In genomic region chr16:53435066-53435688, GRCh38 we compare ENCODE assay signal across 1 cellular context.
TF ChIP-seq lines count a peak whose summit lies in the region.

No MANE protein-coding gene starts in this region.

TF ChIP-seq in HepG2, 621 proteins besides CTCF, POLR2A, EP300 and RAD21 (continued from another document and continues in another):
- peak; percentile 81; the same call in 1 of the 2 replicates for TF ChIP-seq CSRNP1 (CRISPR knock-in tag; IDR thresholded peaks at IDR 0.05)
- TF ChIP-seq ZNF296 (CRISPR knock-in tag; conservative IDR thresholded peaks at IDR 0.05) = no peak
- no peak for TF ChIP-seq BRF2 (CRISPR knock-in tag; IDR thresholded peaks at IDR 0.05)
- TF ChIP-seq HINFP (CRISPR knock-in tag; IDR thresholded peaks at IDR 0.05; ENCODE audit: low read depth) = no peak
- TF ChIP-seq MEIS2 (CRISPR knock-in tag; IDR thresholded peaks at IDR 0.05) = no peak
- no peak for TF ChIP-seq ZNF34 (CRISPR knock-in tag; IDR thresholded peaks at IDR 0.05; ENCODE audit: borderline replicate concordance)
- no peak for TF ChIP-seq ZNF646 (CRISPR knock-in tag; IDR thresholded peaks at IDR 0.05)
- TF ChIP-seq ZNF598 (CRISPR knock-in tag; IDR thresholded peaks at IDR 0.05; ENCODE audit: borderline replicate concordance) = 0 out of 2 replicates have a peak, but pooled peaks have one; percentile 14
- no peak for TF ChIP-seq XBP1 (CRISPR knock-in tag; IDR thresholded peaks at IDR 0.05)
- TF ChIP-seq HNRNPL (IDR thresholded peaks at IDR 0.05; ENCODE audit: low read depth, low read length) = 0 out of 2 replicates have a peak, but pooled peaks have one; percentile 41
- no peak for TF ChIP-seq ZNF225 (CRISPR knock-in tag; IDR thresholded peaks at IDR 0.05)
- TF ChIP-seq ZNF17 (CRISPR knock-in tag; IDR thresholded peaks at IDR 0.05) = no peak
- TF ChIP-seq GATAD1 (CRISPR knock-in tag; IDR thresholded peaks at IDR 0.05) = peak; percentile 81
- no peak for TF ChIP-seq KLF9 (CRISPR knock-in tag; IDR thresholded peaks at IDR 0.05; ENCODE audit: low read depth)
- TF ChIP-seq KDM5A (IDR thresholded peaks at IDR 0.05; ENCODE audit: borderline replicate concordance, low read length) = 0 out of 2 replicates have a peak, but pooled peaks have one; percentile 23
- peak; percentile 50; the same call in 1 of the 3 replicates for TF ChIP-seq MXI1 (IDR thresholded peaks at IDR 0.05; ENCODE audit: borderline replicate concordance, low read depth, low read length)
- TF ChIP-seq TFDP1 (CRISPR knock-in tag; IDR thresholded peaks at IDR 0.05; ENCODE audit: borderline replicate concordance) = no peak
- TF ChIP-seq CBFB (CRISPR knock-in tag; IDR thresholded peaks at IDR 0.05) = no peak
- 0 out of 2 replicates have a peak, but pooled peaks have one; percentile 7 for TF ChIP-seq RXRA (CRISPR knock-in tag; IDR thresholded peaks at IDR 0.05)
- no peak for TF ChIP-seq ZBED4 (CRISPR knock-in tag; IDR thresholded peaks at IDR 0.05; ENCODE audit: borderline replicate concordance)
- no peak for TF ChIP-seq ZNF615 (CRISPR knock-in tag; IDR thresholded peaks at IDR 0.05; ENCODE audit: borderline replicate concordance)
- peak; percentile 88 for TF ChIP-seq ARNT2 (CRISPR knock-in tag; IDR thresholded peaks at IDR 0.05; ENCODE audit: low read depth)
- TF ChIP-seq TCF12 (IDR thresholded peaks at IDR 0.05) = no peak
- TF ChIP-seq TCF12 (CRISPR knock-in tag; IDR thresholded peaks at IDR 0.05) = peak; percentile 7; the same call in 1 of the 2 replicates
- peak; percentile 27; the same call in 1 of the 2 replicates for TF ChIP-seq MAFG (CRISPR knock-in tag; IDR thresholded peaks at IDR 0.05)
- 0 out of 2 replicates have a peak, but pooled peaks have one; percentile 16 for TF ChIP-seq CAMTA2 (CRISPR knock-in tag; IDR thresholded peaks at IDR 0.05; ENCODE audit: borderline replicate concordance)
- no peak for TF ChIP-seq PREB (CRISPR knock-in tag; IDR thresholded peaks at IDR 0.05)
- TF ChIP-seq FOXK2 (IDR thresholded peaks at IDR 0.05) = peak; percentile 73
- TF ChIP-seq CBX2 (IDR thresholded peaks at IDR 0.05; ENCODE audit: low read depth, low read length) = no peak
- TF ChIP-seq CBX2 (CRISPR knock-in tag; IDR thresholded peaks at IDR 0.05; ENCODE audit: low read depth) = no peak
- TF ChIP-seq ZNF724P (CRISPR knock-in tag; IDR thresholded peaks at IDR 0.05; ENCODE audit: borderline replicate concordance) = no peak
- no peak for TF ChIP-seq KDM5B (CRISPR knock-in tag; IDR thresholded peaks at IDR 0.05; ENCODE audit: borderline replicate concordance)
- 0 out of 2 replicates have a peak, but pooled peaks have one; percentile 27 for TF ChIP-seq NFRKB (IDR thresholded peaks at IDR 0.05)
- TF ChIP-seq ATF1 (CRISPR knock-in tag; IDR thresholded peaks at IDR 0.05) = no peak
- 0 out of 2 replicates have a peak, but pooled peaks have one; percentile 80 for TF ChIP-seq ZNF572 (CRISPR knock-in tag; IDR thresholded peaks at IDR 0.05)
- no peak for TF ChIP-seq ZNF121 (CRISPR knock-in tag; IDR thresholded peaks at IDR 0.05)
- TF ChIP-seq BCL6 (CRISPR knock-in tag; IDR thresholded peaks at IDR 0.05) = no peak
- 0 out of 2 replicates have a peak, but pooled peaks have one; percentile 43 for TF ChIP-seq U2AF2 (IDR thresholded peaks at IDR 0.05; ENCODE audit: low read depth, low read length)
- peak; percentile 27; the same call in 1 of the 2 replicates for TF ChIP-seq HIVEP1 (CRISPR knock-in tag; IDR thresholded peaks at IDR 0.05)
- no peak for TF ChIP-seq RFXAP (CRISPR knock-in tag; IDR thresholded peaks at IDR 0.05; ENCODE audit: borderline replicate concordance)
- TF ChIP-seq KLF11 (CRISPR knock-in tag; IDR thresholded peaks at IDR 0.05) = no peak; the same call in 1 of the 2 replicates
- TF ChIP-seq ZNF501 (CRISPR knock-in tag; IDR thresholded peaks at IDR 0.05) = 0 out of 2 replicates have a peak, but pooled peaks have one; percentile 37
- peak; percentile 4; the same call in 1 of the 2 replicates for TF ChIP-seq GFI1 (CRISPR knock-in tag; IDR thresholded peaks at IDR 0.05; ENCODE audit: borderline replicate concordance)
- peak; percentile 94; the same call in 1 of the 2 replicates for TF ChIP-seq TGIF2 (CRISPR knock-in tag; IDR thresholded peaks at IDR 0.05)
- peak; percentile 81 for TF ChIP-seq POLR2G (IDR thresholded peaks at IDR 0.05; ENCODE audit: low read depth, low read length)
- TF ChIP-seq TMF1 (CRISPR knock-in tag; IDR thresholded peaks at IDR 0.05; ENCODE audit: low read depth) = 0 out of 2 replicates have a peak, but pooled peaks have one; percentile 27
- no peak for TF ChIP-seq MTA3 (CRISPR knock-in tag; IDR thresholded peaks at IDR 0.05)
- TF ChIP-seq MAFK (conservative IDR thresholded peaks at IDR 0.05 in 1 of 2, IDR thresholded peaks at IDR 0.05 in 1 of 2; ENCODE audit: low read length in 2 of 2) = no peak
- no peak for TF ChIP-seq PTBP1 (IDR thresholded peaks at IDR 0.05; ENCODE audit: low read depth, low read length, poor library complexity, severe bottlenecking)
- 0 out of 2 replicates have a peak, but pooled peaks have one; percentile 49 for TF ChIP-seq HNF1B (CRISPR knock-in tag; IDR thresholded peaks at IDR 0.05)
